8 cellular contexts compared by ENCODE assay signal in genomic region chr11:5753943-5754342, GRCh38. TPM values are rescaled to one million over a fixed set of nuclear protein-coding genes. Genes with fewer than 3 reads are reported as not detected.
"Had no signal": no experiment of that assay in that cellular context is flagged by ENCODE, and none has a peak within 500 bp of the region (broad histone marks: within the 10 kb centered on the region; RNA-seq: fewer than 3 reads in every experiment).

Gene OR52N4 (plus strand): TSS chr11:5754243. CDS start chr11:5754741, 498 bp downstream.

- FAIRE-seq: HepG2, HTR-8/SVneo, K562 had no signal

- DNase-seq: IMR-90, KBM-7 had no signal

- H3K27ac ChIP-seq: HL-60 had no signal

- H3K4me3 ChIP-seq: K562 had no signal

RNA-seq across cellular contexts. Expression of gene OR52N4, which starts in this region (rescaled TPM):
- total RNA-seq: HT-29, HT1080, IMR-90, K562 had no signal
- polyA plus RNA-seq: IMR-90, K562 had no signal
